ENCODE assay signal across 1 cellular context in the genomic region with DNA sequence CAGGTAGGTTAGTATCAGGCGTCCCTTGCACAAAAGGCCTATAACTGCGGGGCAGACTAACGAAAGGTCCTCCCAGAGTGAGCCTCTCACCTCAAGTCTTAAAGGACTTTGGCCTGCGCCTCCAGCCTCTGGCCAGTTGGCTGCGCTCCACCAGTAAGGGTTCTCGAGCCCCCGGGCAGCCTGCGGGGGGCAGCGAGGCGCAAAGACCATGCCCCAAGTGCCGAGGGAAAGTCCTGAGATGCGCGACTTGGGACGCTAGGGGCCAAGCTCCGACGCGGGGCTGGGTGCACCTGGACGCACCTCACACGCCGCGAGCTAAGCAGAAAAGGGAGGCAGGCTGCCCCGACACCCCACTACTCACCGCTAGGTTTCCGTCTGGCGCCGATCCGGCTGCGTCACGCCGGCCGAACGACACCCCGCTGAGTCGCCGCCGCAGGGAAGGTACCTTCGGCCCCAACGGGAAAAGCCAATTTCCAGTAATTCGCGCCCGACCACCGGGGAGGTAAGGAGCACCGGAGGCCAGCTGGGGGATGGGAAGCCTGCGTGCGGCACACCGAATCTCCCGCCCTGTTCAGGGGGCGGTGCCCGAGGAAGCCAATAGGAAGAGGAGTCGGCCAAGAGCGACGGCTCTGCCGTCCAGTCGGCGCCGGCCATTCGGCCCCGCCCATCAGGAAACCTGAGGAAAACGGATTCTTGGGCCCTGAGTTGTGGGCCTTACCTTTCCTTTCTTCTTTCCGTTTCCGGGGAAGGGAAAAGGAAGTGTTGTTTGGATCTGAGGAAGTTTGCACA.
TF ChIP-seq lines count a peak whose summit lies in the region.

TSS of gene ORC2 (minus strand) at position 532 of the 789 bp plus-strand sequence. CDS start 5,537 bp downstream, outside the sequence.

TF ChIP-seq in K562, 482 proteins besides CTCF, POLR2A, EP300 and RAD21 (continued from another document and continues in another):
- TF ChIP-seq TEAD4 (IDR thresholded peaks at IDR 0.05; ENCODE audit: low read length) (peak; percentile 23; the same call in 1 of the 2 replicates), TEAD4 (CRISPR knock-in tag; IDR thresholded peaks at IDR 0.05; ENCODE audit: borderline replicate concordance) (no peak), DACH1 (IDR thresholded peaks at IDR 0.05; ENCODE audit: partially characterized antibody) (peak; percentile 43), HNRNPLL (IDR thresholded peaks at IDR 0.05; ENCODE audit: low read depth, low read length, poor library complexity, severe bottlenecking) (peak; percentile 28), STAT5B (CRISPR knock-in tag; IDR thresholded peaks at IDR 0.05) (no peak), SRSF9 (IDR thresholded peaks at IDR 0.05; ENCODE audit: borderline replicate concordance, low read depth, low read length) (no peak), NFE2 (IDR thresholded peaks at IDR 0.05; ENCODE audit: low read depth) (peak; percentile 35; the same call in 1 of the 2 replicates), ZNF232 (CRISPR knock-in tag; IDR thresholded peaks at IDR 0.05) (no peak), ELF2 (CRISPR knock-in tag; IDR thresholded peaks at IDR 0.05) (no peak), TAF9B (IDR thresholded peaks at IDR 0.05; ENCODE audit: partially characterized antibody) (peak; percentile 39), CREM (IDR thresholded peaks at IDR 0.05; ENCODE audit: low read depth) (peak; percentile 79), L3MBTL2 (IDR thresholded peaks at IDR 0.05) (peak; percentile 53; the same call in 1 of the 2 replicates), ZBTB49 (CRISPR knock-in tag; IDR thresholded peaks at IDR 0.05; ENCODE audit: borderline replicate concordance) (no peak), ZC3H4 (CRISPR knock-in tag; IDR thresholded peaks at IDR 0.05; ENCODE audit: borderline replicate concordance) (no peak), NFXL1 (CRISPR knock-in tag; IDR thresholded peaks at IDR 0.05) (no peak), ZNF696 (CRISPR knock-in tag; conservative IDR thresholded peaks at IDR 0.05) (no peak), BCOR (IDR thresholded peaks at IDR 0.05) (no peak), SP1 (CRISPR knock-in tag; IDR thresholded peaks at IDR 0.05) (peak; percentile 95), KHSRP (IDR thresholded peaks at IDR 0.05) (no peak), REST (CRISPR knock-in tag; IDR thresholded peaks at IDR 0.05; ENCODE audit: low read depth) (no peak), ZNF583 (CRISPR knock-in tag; IDR thresholded peaks at IDR 0.05) (no peak), ZNF239 (CRISPR knock-in tag; IDR thresholded peaks at IDR 0.05) (no peak), NRF1 (conservative IDR thresholded peaks at IDR 0.05 in 1 of 2, IDR thresholded peaks at IDR 0.05 in 1 of 2) (peak; percentile 70 to 75), PTBP1 (IDR thresholded peaks at IDR 0.05; ENCODE audit: low read depth, low read length) (no peak), ZSCAN32 (CRISPR knock-in tag; IDR thresholded peaks at IDR 0.05) (no peak), FOXP4 (CRISPR knock-in tag; IDR thresholded peaks at IDR 0.05; ENCODE audit: borderline replicate concordance) (0 out of 2 replicates have a peak, but pooled peaks have one; percentile 36)
- TF ChIP-seq, protein P1, sequence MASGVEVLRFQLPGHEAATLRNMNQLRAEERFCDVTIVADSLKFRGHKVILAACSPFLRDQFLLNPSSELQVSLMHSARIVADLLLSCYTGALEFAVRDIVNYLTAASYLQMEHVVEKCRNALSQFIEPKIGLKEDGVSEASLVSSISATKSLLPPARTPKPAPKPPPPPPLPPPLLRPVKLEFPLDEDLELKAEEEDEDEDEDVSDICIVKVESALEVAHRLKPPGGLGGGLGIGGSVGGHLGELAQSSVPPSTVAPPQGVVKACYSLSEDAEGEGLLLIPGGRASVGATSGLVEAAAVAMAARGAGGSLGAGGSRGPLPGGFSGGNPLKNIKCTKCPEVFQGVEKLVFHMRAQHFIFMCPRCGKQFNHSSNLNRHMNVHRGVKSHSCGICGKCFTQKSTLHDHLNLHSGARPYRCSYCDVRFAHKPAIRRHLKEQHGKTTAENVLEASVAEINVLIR (CRISPR knock-in tag; IDR thresholded peaks at IDR 0.05), result 0 out of 2 replicates have a peak, but pooled peaks have one; percentile 30
- TF ChIP-seq, protein P2, sequence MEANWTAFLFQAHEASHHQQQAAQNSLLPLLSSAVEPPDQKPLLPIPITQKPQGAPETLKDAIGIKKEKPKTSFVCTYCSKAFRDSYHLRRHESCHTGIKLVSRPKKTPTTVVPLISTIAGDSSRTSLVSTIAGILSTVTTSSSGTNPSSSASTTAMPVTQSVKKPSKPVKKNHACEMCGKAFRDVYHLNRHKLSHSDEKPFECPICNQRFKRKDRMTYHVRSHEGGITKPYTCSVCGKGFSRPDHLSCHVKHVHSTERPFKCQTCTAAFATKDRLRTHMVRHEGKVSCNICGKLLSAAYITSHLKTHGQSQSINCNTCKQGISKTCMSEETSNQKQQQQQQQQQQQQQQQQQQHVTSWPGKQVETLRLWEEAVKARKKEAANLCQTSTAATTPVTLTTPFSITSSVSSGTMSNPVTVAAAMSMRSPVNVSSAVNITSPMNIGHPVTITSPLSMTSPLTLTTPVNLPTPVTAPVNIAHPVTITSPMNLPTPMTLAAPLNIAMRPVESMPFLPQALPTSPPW (CRISPR knock-in tag; IDR thresholded peaks at IDR 0.05), result peak; percentile 66
- TF ChIP-seq, protein P3, sequence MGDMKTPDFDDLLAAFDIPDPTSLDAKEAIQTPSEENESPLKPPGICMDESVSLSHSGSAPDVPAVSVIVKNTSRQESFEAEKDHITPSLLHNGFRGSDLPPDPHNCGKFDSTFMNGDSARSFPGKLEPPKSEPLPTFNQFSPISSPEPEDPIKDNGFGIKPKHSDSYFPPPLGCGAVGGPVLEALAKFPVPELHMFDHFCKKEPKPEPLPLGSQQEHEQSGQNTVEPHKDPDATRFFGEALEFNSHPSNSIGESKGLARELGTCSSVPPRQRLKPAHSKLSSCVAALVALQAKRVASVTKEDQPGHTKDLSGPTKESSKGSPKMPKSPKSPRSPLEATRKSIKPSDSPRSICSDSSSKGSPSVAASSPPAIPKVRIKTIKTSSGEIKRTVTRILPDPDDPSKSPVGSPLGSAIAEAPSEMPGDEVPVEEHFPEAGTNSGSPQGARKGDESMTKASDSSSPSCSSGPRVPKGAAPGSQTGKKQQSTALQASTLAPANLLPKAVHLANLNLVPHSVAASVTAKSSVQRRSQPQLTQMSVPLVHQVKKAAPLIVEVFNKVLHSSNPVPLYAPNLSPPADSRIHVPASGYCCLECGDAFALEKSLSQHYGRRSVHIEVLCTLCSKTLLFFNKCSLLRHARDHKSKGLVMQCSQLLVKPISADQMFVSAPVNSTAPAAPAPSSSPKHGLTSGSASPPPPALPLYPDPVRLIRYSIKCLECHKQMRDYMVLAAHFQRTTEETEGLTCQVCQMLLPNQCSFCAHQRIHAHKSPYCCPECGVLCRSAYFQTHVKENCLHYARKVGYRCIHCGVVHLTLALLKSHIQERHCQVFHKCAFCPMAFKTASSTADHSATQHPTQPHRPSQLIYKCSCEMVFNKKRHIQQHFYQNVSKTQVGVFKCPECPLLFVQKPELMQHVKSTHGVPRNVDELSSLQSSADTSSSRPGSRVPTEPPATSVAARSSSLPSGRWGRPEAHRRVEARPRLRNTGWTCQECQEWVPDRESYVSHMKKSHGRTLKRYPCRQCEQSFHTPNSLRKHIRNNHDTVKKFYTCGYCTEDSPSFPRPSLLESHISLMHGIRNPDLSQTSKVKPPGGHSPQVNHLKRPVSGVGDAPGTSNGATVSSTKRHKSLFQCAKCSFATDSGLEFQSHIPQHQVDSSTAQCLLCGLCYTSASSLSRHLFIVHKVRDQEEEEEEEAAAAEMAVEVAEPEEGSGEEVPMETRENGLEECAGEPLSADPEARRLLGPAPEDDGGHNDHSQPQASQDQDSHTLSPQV (IDR thresholded peaks at IDR 0.05), result no peak
- TF ChIP-seq, protein P4, sequence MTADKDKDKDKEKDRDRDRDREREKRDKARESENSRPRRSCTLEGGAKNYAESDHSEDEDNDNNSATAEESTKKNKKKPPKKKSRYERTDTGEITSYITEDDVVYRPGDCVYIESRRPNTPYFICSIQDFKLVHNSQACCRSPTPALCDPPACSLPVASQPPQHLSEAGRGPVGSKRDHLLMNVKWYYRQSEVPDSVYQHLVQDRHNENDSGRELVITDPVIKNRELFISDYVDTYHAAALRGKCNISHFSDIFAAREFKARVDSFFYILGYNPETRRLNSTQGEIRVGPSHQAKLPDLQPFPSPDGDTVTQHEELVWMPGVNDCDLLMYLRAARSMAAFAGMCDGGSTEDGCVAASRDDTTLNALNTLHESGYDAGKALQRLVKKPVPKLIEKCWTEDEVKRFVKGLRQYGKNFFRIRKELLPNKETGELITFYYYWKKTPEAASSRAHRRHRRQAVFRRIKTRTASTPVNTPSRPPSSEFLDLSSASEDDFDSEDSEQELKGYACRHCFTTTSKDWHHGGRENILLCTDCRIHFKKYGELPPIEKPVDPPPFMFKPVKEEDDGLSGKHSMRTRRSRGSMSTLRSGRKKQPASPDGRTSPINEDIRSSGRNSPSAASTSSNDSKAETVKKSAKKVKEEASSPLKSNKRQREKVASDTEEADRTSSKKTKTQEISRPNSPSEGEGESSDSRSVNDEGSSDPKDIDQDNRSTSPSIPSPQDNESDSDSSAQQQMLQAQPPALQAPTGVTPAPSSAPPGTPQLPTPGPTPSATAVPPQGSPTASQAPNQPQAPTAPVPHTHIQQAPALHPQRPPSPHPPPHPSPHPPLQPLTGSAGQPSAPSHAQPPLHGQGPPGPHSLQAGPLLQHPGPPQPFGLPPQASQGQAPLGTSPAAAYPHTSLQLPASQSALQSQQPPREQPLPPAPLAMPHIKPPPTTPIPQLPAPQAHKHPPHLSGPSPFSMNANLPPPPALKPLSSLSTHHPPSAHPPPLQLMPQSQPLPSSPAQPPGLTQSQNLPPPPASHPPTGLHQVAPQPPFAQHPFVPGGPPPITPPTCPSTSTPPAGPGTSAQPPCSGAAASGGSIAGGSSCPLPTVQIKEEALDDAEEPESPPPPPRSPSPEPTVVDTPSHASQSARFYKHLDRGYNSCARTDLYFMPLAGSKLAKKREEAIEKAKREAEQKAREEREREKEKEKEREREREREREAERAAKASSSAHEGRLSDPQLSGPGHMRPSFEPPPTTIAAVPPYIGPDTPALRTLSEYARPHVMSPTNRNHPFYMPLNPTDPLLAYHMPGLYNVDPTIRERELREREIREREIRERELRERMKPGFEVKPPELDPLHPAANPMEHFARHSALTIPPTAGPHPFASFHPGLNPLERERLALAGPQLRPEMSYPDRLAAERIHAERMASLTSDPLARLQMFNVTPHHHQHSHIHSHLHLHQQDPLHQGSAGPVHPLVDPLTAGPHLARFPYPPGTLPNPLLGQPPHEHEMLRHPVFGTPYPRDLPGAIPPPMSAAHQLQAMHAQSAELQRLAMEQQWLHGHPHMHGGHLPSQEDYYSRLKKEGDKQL (CRISPR knock-in tag; IDR thresholded peaks at IDR 0.05; ENCODE audit: borderline replicate concordance), result no peak
- TF ChIP-seq, protein P5, sequence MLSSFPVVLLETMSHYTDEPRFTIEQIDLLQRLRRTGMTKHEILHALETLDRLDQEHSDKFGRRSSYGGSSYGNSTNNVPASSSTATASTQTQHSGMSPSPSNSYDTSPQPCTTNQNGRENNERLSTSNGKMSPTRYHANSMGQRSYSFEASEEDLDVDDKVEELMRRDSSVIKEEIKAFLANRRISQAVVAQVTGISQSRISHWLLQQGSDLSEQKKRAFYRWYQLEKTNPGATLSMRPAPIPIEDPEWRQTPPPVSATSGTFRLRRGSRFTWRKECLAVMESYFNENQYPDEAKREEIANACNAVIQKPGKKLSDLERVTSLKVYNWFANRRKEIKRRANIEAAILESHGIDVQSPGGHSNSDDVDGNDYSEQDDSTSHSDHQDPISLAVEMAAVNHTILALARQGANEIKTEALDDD (IDR thresholded peaks at IDR 0.05), result peak; percentile 63; the same call in 1 of the 2 replicates
